23 cellular contexts compared by ENCODE assay signal in the genomic region with DNA sequence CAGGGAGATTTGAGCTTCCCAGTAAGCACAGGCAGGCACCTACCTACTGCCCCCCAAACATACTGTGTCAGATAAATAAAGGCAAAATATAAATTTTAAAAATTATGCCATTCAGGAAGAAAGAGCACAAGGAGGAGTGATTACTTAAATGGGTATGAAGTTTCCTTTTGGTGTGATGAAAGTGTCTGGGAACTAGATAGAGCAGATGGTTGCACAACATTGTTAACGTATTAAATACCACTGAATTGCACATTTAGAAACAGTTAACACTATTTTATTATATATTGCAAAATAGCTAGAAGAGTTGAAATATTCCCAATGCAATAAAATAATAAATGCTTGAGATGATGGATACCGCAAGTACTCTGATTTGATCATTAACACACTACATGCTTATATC.
"Had no signal": no experiment of that assay in that cellular context is flagged by ENCODE, and none has a peak within 500 bp of the region (broad histone marks: within the 10 kb centered on the region; RNA-seq: fewer than 3 reads in every experiment).

No MANE protein-coding gene starts in this region.

- H3K79me2 ChIP-seq: hepatocyte had no signal

- H3K9me3 ChIP-seq: gastrocnemius medialis, spleen, tibial nerve had no signal

- H3K4me1 ChIP-seq: gastrocnemius medialis, spleen, tibial nerve had no signal

- H3K36me3 ChIP-seq: gastrocnemius medialis, spleen, tibial nerve had no signal

- H3K27ac Mint-ChIP-seq: activated B cell treated with CpG ODN at 0.5 μM for 24 hours; activated CD4-positive, alpha-beta memory T cell treated with anti-CD3 and anti-CD28 coated beads, Interleukin-2, amount 10 ng/mL, durations not matched to agents 7 days and 5 days; activated T-cell treated with anti-CD3 and anti-CD28 coated beads, Interleukin-2, amount 50 U/mL, for 24 hours; dendritic cell treated with granulocyte-macrophage colony-stimulating factor and Interleukin-4, amounts not matched to agents 40 ng/mL and 50 ng/mL, for 4 days; endodermal cell; nephron had no signal

- H3K4me3 ChIP-seq: gastrocnemius medialis, hepatocyte, spleen, tibial nerve had no signal

- DNase-seq: activated B cell treated with CpG ODN at 0.5 μM for 24 hours; activated CD4-positive, alpha-beta memory T cell treated with anti-CD3 and anti-CD28 coated beads, Interleukin-2, amount 10 ng/mL, durations not matched to agents 7 days and 5 days; activated CD8-positive, alpha-beta memory T cell treated with anti-CD3 and anti-CD28 coated beads, Interleukin-2, amount 50 U/mL, for 48 hours; activated gamma-delta T cell; activated naive CD4-positive, alpha-beta T cell treated with anti-CD3 and anti-CD28 coated beads, Interleukin-2, amount 50 U/mL, for 16 hours; activated T-cell treated with anti-CD3 and anti-CD28 coated beads, Interleukin-2, amount 50 U/mL, for 24 hours; amniotic stem cell; central memory CD4-positive, alpha-beta T cell; endodermal cell; gastrocnemius medialis; glutamatergic neuron; left cardiac atrium; left ventricle myocardium superior; posterior cingulate gyrus; right cardiac atrium; spleen; stimulated activated naive CD4-positive, alpha-beta T cell treated with Interleukin-2 at 50 U/mL for 16 hours; T-helper 2 cell had no signal

- H3K27me3 Mint-ChIP-seq: activated B cell treated with CpG ODN at 0.5 μM for 24 hours; activated CD4-positive, alpha-beta memory T cell treated with anti-CD3 and anti-CD28 coated beads, Interleukin-2, amount 10 ng/mL, durations not matched to agents 7 days and 5 days; dendritic cell treated with granulocyte-macrophage colony-stimulating factor and Interleukin-4, amounts not matched to agents 40 ng/mL and 50 ng/mL, for 4 days had no signal

- H2AFZ ChIP-seq: hepatocyte had no signal

- H3K4me3 Mint-ChIP-seq: activated B cell treated with CpG ODN at 0.5 μM for 24 hours; activated CD4-positive, alpha-beta memory T cell treated with anti-CD3 and anti-CD28 coated beads, Interleukin-2, amount 10 ng/mL, durations not matched to agents 7 days and 5 days; activated T-cell treated with anti-CD3 and anti-CD28 coated beads, Interleukin-2, amount 50 U/mL, for 24 hours; dendritic cell treated with granulocyte-macrophage colony-stimulating factor and Interleukin-4, amounts not matched to agents 40 ng/mL and 50 ng/mL, for 4 days; endodermal cell; nephron had no signal

- FAIRE-seq: keratinocyte had no signal

- H3K4me2 ChIP-seq: hepatocyte had no signal

- H3K4me1 Mint-ChIP-seq: activated B cell treated with CpG ODN at 0.5 μM for 24 hours; activated CD4-positive, alpha-beta memory T cell treated with anti-CD3 and anti-CD28 coated beads, Interleukin-2, amount 10 ng/mL, durations not matched to agents 7 days and 5 days; nephron had no signal

- H3K27ac ChIP-seq: gastrocnemius medialis, hepatocyte, spleen, tibial nerve had no signal

- H3K27me3 ChIP-seq: gastrocnemius medialis, hepatocyte, spleen, tibial nerve had no signal

- H3K9me3 Mint-ChIP-seq: activated B cell treated with CpG ODN at 0.5 μM for 24 hours; activated CD4-positive, alpha-beta memory T cell treated with anti-CD3 and anti-CD28 coated beads, Interleukin-2, amount 10 ng/mL, durations not matched to agents 7 days and 5 days; activated T-cell treated with anti-CD3 and anti-CD28 coated beads, Interleukin-2, amount 50 U/mL, for 24 hours; dendritic cell treated with granulocyte-macrophage colony-stimulating factor and Interleukin-4, amounts not matched to agents 40 ng/mL and 50 ng/mL, for 4 days; endodermal cell; nephron had no signal
